1 cellular context compared by ENCODE assay signal in genomic region chr17:43020789-43021738, GRCh38.
A peak's percentile ranks its signal among the peaks of the same experiment; 100 is the strongest.
TF ChIP-seq lines count a peak whose summit lies in the region.

No MANE protein-coding gene starts in this region.

TF ChIP-seq in HepG2, 621 proteins besides CTCF, POLR2A, EP300 and RAD21 (continued from another document):
- no peak for TF ChIP-seq ZNF609 (CRISPR knock-in tag; IDR thresholded peaks at IDR 0.05; ENCODE audit: borderline replicate concordance)
- peak; percentile 7 for TF ChIP-seq ZMYM3 (CRISPR knock-in tag; IDR thresholded peaks at IDR 0.05)
- TF ChIP-seq ZNF503 (CRISPR knock-in tag; IDR thresholded peaks at IDR 0.05): peak; percentile 12; the same call in 1 of the 2 replicates
- 0 out of 2 replicates have a peak, but pooled peaks have one; percentile 28 for TF ChIP-seq ZNF296 (CRISPR knock-in tag; conservative IDR thresholded peaks at IDR 0.05)
- TF ChIP-seq NFKB2 (CRISPR knock-in tag; IDR thresholded peaks at IDR 0.05; ENCODE audit: borderline replicate concordance): no peak
- TF ChIP-seq ZBTB46 (CRISPR knock-in tag; IDR thresholded peaks at IDR 0.05; ENCODE audit: borderline replicate concordance): no peak
- TF ChIP-seq SAP130 (CRISPR knock-in tag; IDR thresholded peaks at IDR 0.05; ENCODE audit: low read depth): peak; percentile 40; the same call in 1 of the 2 replicates
- 0 out of 2 replicates have a peak, but pooled peaks have one; percentile 8 for TF ChIP-seq ZNF253 (CRISPR knock-in tag; IDR thresholded peaks at IDR 0.05; ENCODE audit: borderline replicate concordance)
- TF ChIP-seq ZNF331 (CRISPR knock-in tag; IDR thresholded peaks at IDR 0.05): no peak
- no peak for TF ChIP-seq RARG (CRISPR knock-in tag; IDR thresholded peaks at IDR 0.05; ENCODE audit: low read depth)
- TF ChIP-seq IRX3 (CRISPR knock-in tag; IDR thresholded peaks at IDR 0.05; ENCODE audit: borderline replicate concordance, low read depth): peak; percentile 53; the same call in 1 of the 2 replicates
- peak; percentile 42 for TF ChIP-seq PHF8 (CRISPR knock-in tag; IDR thresholded peaks at IDR 0.05)
- 0 out of 2 replicates have a peak, but pooled peaks have one; percentile 28 for TF ChIP-seq ZNF776 (CRISPR knock-in tag; IDR thresholded peaks at IDR 0.05)
- peak; percentile 66 for TF ChIP-seq POGK (CRISPR knock-in tag; conservative IDR thresholded peaks at IDR 0.05)
- TF ChIP-seq THRA (CRISPR knock-in tag; IDR thresholded peaks at IDR 0.05; ENCODE audit: borderline replicate concordance): peak; percentile 68
- no peak for TF ChIP-seq ZNF318 (CRISPR knock-in tag; IDR thresholded peaks at IDR 0.05)
- TF ChIP-seq HMG20B (CRISPR knock-in tag; conservative IDR thresholded peaks at IDR 0.05): no peak
TF ChIP-seq in HepG2: peak in this region for 128.
